In the genomic region with DNA sequence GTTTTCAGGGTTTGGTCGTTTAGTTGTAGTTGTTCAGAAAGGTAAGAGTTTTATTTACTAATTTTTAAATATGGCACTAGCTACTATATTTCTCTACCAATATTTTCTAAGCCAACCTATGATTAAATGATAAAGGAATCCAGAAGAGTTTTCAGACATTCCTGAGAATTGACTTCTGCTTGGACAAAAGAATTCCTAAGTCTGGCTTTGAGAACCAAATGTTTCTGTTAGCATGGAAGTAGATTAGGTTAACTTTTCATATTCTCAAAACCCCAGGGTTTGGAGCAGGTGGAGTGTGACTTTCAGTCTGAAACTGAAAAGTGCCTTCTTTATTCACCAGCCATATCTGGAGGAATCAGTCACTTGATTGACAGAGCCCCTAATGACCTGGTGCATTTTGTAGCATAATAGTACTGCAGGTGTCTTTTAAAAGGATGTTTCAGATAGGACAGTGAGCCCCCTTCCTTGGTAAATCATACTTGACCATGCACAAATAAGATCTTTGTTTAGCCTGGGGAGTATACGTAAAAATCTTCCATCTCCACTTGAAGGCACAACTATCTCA, we compare ENCODE assay signal across 20 cellular contexts.
DNase-seq lines count a peak whose midpoint lies in the region; ATAC-seq, FAIRE-seq and TF ChIP-seq lines count a peak whose summit lies in the region.
"Had no signal": no experiment of that assay in that cellular context is flagged by ENCODE, and none has a peak within 500 bp of the region (broad histone marks: within the 10 kb centered on the region; RNA-seq: fewer than 3 reads in every experiment).

No MANE protein-coding gene starts in this region.

- H2BK5ac ChIP-seq in mesenchymal stem cell (ENCODE audit: low read depth, low read length, poor library complexity, severe bottlenecking) = no peak overlapping the region

- DNase-seq in AG08395 (ENCODE audit: low spot score) (peak; percentile 17), GM12878 (ENCODE audit: low read depth, low spot score) (no peak), mesenchymal stem cell (no peak), SW 1271 (lab: John Stamatoyannopoulos, UW) (no peak), NCI-H1417 treated with DMSO at 0.1 percent for 48 hours (lab: John Stamatoyannopoulos, UW) (no peak), NCI-H1930 (lab: John Stamatoyannopoulos, UW) (no peak), MG63 (no peak)
- DNase-seq: 8988T; CD8-positive, alpha-beta memory T cell; DMS79; GDM1; H7; KBM-7; NCI-H1436 treated with DMSO at 0.1 percent for 48 hours; NCI-H2081; NCI-H748 treated with DMSO at 0.1 percent for 48 hours; PC-9 had no signal

- no peak overlapping the region for H3K4ac ChIP-seq in mesenchymal stem cell (ENCODE audit: low read depth in 1 of 2, low read length in 2 of 2)

- 46% methylated on average over 2 of the region's 2 CpGs for WGBS in GM12878 (ENCODE audit: insufficient coverage, insufficient replicate concordance, low lambda C conversion rate, missing lambda C conversion rate)
- WGBS in mesenchymal stem cell = no CpG with 5 or more reads among the region's 2 CpGs

- no peak overlapping the region for H3K14ac ChIP-seq in mesenchymal stem cell (ENCODE audit: low read length in 2 of 2)

- no peak for TF ChIP-seq CTCF in GM12878 (IDR thresholded peaks at IDR 0.05 in 2 of 3, conservative IDR thresholded peaks at IDR 0.05 in 1 of 3; ENCODE audit: control insufficient read depth in 2 of 3, extremely low read depth in 1 of 3, insufficient read depth in 1 of 3, low read depth in 3 of 3, low read length in 3 of 3)

- H3K79me2 ChIP-seq in GM12878 (ENCODE audit: control insufficient read depth, insufficient read depth, low read length) = no peaks in the 10 kb centered on the region

- RAD21 ChIA-PET in GM12878 (lab: Charles Lee; ENCODE audit: unreplicated experiment) = no interaction called here

- in situ Hi-C loops in GM12878 (cut with MboI) = no loop called here

- H3K36me3 ChIP-seq in HUES48 (ENCODE audit: control insufficient read depth, insufficient read depth, low read length) = no peaks in the 10 kb centered on the region
- H3K36me3 ChIP-seq in GM12878 (ENCODE audit: control insufficient read depth in 2 of 2, insufficient read depth in 2 of 2, low read length in 1 of 2) = no peaks in the 10 kb centered on the region
- no peaks in the 10 kb centered on the region for H3K36me3 ChIP-seq in mesenchymal stem cell (ENCODE audit: control insufficient read depth in 1 of 2, insufficient read depth in 2 of 2, low read depth in 1 of 2, low read length in 2 of 2)
- H3K36me3 ChIP-seq in MG63 = no peaks in the 10 kb centered on the region
- H3K36me3 ChIP-seq: BLaER1 had no signal

- H2AFZ ChIP-seq in GM12878 (ENCODE audit: control insufficient read depth, low read depth, low read length) = no peak overlapping the region
- H2AFZ ChIP-seq in mesenchymal stem cell (ENCODE audit: low read depth, low read length) = no peak overlapping the region
- H2AFZ ChIP-seq: PC-9 had no signal

- no peaks in the 10 kb centered on the region for H3K79me1 ChIP-seq in mesenchymal stem cell (replicated peaks; ENCODE audit: low read length, poor library complexity, severe bottlenecking)

- H3K27ac ChIP-seq in HUES48 (ENCODE audit: low read depth, low read length) (peak overlapping the region; percentile 23), GM12878 (ENCODE audit: control insufficient read depth, insufficient read depth) (no peak overlapping the region), mesenchymal stem cell (ENCODE audit: low read length, poor library complexity, severe bottlenecking) (peak overlapping the region; percentile 70)
- H3K27ac ChIP-seq: BLaER1, PC-9 had no signal

- peaks cover 14% of the 10 kb centered on the region; the same call in 1 of the 2 replicates for H3K4me1 ChIP-seq in HUES48 (ENCODE audit: control insufficient read depth, insufficient read depth, low read length)
- no peaks in the 10 kb centered on the region for H3K4me1 ChIP-seq in GM12878 (ENCODE audit: control insufficient read depth, insufficient read depth, low read length)
- no peaks in the 10 kb centered on the region for H3K4me1 ChIP-seq in mesenchymal stem cell (ENCODE audit: control insufficient read depth, insufficient read depth, low read depth, low read length)
- H3K4me1 ChIP-seq: BLaER1 had no signal

- no peak overlapping the region for H2BK120ac ChIP-seq in mesenchymal stem cell (ENCODE audit: low read depth, low read length)

- no peak for TF ChIP-seq EP300 in GM12878 (IDR thresholded peaks at IDR 0.05; ENCODE audit: borderline replicate concordance in 1 of 2, control insufficient read depth in 1 of 2, low read depth in 2 of 2, low read length in 2 of 2)

- no peak overlapping the region for H4K8ac ChIP-seq in mesenchymal stem cell (ENCODE audit: low read length)

- no peak overlapping the region for H3K18ac ChIP-seq in mesenchymal stem cell (ENCODE audit: low read depth in 1 of 2, low read length in 2 of 2)

- no peak for FAIRE-seq in GM12878 (lab: Jason Lieb, UNC)
- FAIRE-seq: D721Med had no signal

- H3K27me3 ChIP-seq in HUES48 (ENCODE audit: control insufficient read depth, insufficient read depth, low read length) (no peaks in the 10 kb centered on the region), GM12878 (replicated peaks in 1 of 2; ENCODE audit: control insufficient read depth in 2 of 2, insufficient read depth in 2 of 2, low read length in 1 of 2) (no peaks in the 10 kb centered on the region), mesenchymal stem cell (ENCODE audit: control insufficient read depth in 1 of 2, insufficient read depth in 1 of 2, low read length in 2 of 2) (no peaks in the 10 kb centered on the region), MG63 (no peaks in the 10 kb centered on the region)
- H3K27me3 ChIP-seq: BLaER1 had no signal

- intact Hi-C loops in GM12878 (cut with micrococcal nuclease; ENCODE audit: unreplicated experiment) = no loop called here

- TF ChIP-seq POLR2A in GM12878 (IDR thresholded peaks at IDR 0.05; ENCODE audit: low read depth, low read length) = no peak

- H3K23ac ChIP-seq in mesenchymal stem cell (ENCODE audit: low read length in 2 of 2) = no peak overlapping the region

- CTCF ChIA-PET in GM12878 (lab: Yijun Ruan, JAX) = no interaction called here

- TF ChIP-seq RAD21 in GM12878 (IDR thresholded peaks at IDR 0.05; ENCODE audit: insufficient read depth, low read depth, low read length) = no peak

- BruUV-seq in GM12878 (replicated peaks; lab: Mats Ljungman, UMichigan) = no TSS peak

- H3K4me3 ChIP-seq in HUES48 (ENCODE audit: low read depth, low read length) = no peak overlapping the region
- no peak overlapping the region for H3K4me3 ChIP-seq in GM12878
- no peak overlapping the region for H3K4me3 ChIP-seq in mesenchymal stem cell (ENCODE audit: insufficient read depth in 1 of 2, low read depth in 1 of 2, low read length in 2 of 2)
- H3K4me3 ChIP-seq in MG63 = no peak overlapping the region
- H3K4me3 ChIP-seq: BLaER1, PC-9 had no signal

- no peaks in the 10 kb centered on the region for H3K9me3 ChIP-seq in HUES48 (ENCODE audit: control insufficient read depth, insufficient read depth, low read length)
- no peaks in the 10 kb centered on the region for H3K9me3 ChIP-seq in GM12878 (replicated peaks; ENCODE audit: control insufficient read depth, insufficient read depth, low read length)
- H3K9me3 ChIP-seq in mesenchymal stem cell (ENCODE audit: control insufficient read depth, low read length) = no peaks in the 10 kb centered on the region
- H3K9me3 ChIP-seq in MG63 = no peaks in the 10 kb centered on the region
- H3K9me3 ChIP-seq: BLaER1 had no signal

- SMC1A ChIA-PET in GM12878 (lab: Charles Lee; ENCODE audit: uncharacterized antibody, unreplicated experiment) = no interaction called here

- H2BK15ac ChIP-seq in mesenchymal stem cell (ENCODE audit: low read depth, poor library complexity, severe bottlenecking) = no peak overlapping the region

- H4K20me1 ChIP-seq in GM12878 (ENCODE audit: control insufficient read depth, insufficient read depth) = no peaks in the 10 kb centered on the region
- H4K20me1 ChIP-seq: BLaER1 had no signal

- no peak overlapping the region for H2AK5ac ChIP-seq in mesenchymal stem cell (ENCODE audit: low read length, severe bottlenecking)

- H3K4me2 ChIP-seq in GM12878 (ENCODE audit: control insufficient read depth, insufficient read depth) = no peak overlapping the region
- H3K4me2 ChIP-seq in mesenchymal stem cell (ENCODE audit: low read length, poor library complexity, severe bottlenecking) = no peak overlapping the region
- H3K4me2 ChIP-seq: BLaER1, PC-9 had no signal

- POLR2A ChIA-PET in GM12878 (lab: Charles Lee) = no interaction called here

- peak; percentile 56 for ATAC-seq in GM12878

- no peak overlapping the region for H2BK12ac ChIP-seq in mesenchymal stem cell (ENCODE audit: low read length in 2 of 2)

- no peak overlapping the region for H4K91ac ChIP-seq in mesenchymal stem cell (ENCODE audit: low read length)

- no peak overlapping the region for H3K9ac ChIP-seq in HUES48 (ENCODE audit: low read depth, low read length)
- H3K9ac ChIP-seq in GM12878 (ENCODE audit: control insufficient read depth, insufficient read depth, low read length) = no peak overlapping the region
- no peak overlapping the region for H3K9ac ChIP-seq in mesenchymal stem cell (ENCODE audit: low read length)
- H3K9ac ChIP-seq: BLaER1 had no signal

TF ChIP-seq in GM12878, 131 proteins besides CTCF, POLR2A, EP300 and RAD21:
- TF ChIP-seq, protein P1, sequence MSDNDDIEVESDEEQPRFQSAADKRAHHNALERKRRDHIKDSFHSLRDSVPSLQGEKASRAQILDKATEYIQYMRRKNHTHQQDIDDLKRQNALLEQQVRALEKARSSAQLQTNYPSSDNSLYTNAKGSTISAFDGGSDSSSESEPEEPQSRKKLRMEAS (IDR thresholded peaks at IDR 0.05; ENCODE audit: low read depth, low read length) = no peak
- TF ChIP-seq, protein P2, sequence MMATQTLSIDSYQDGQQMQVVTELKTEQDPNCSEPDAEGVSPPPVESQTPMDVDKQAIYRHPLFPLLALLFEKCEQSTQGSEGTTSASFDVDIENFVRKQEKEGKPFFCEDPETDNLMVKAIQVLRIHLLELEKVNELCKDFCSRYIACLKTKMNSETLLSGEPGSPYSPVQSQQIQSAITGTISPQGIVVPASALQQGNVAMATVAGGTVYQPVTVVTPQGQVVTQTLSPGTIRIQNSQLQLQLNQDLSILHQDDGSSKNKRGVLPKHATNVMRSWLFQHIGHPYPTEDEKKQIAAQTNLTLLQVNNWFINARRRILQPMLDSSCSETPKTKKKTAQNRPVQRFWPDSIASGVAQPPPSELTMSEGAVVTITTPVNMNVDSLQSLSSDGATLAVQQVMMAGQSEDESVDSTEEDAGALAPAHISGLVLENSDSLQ (IDR thresholded peaks at IDR 0.05) = peak; percentile 54
- no peak for TF ChIP-seq HDGF (IDR thresholded peaks at IDR 0.05)
